In genomic region chr17:45308840-45309239, GRCh38 we compare ENCODE assay signal across 16 cellular contexts. TPM values are rescaled to one million over a fixed set of nuclear protein-coding genes. Genes with fewer than 3 reads are reported as not detected.
DNase-seq lines count a peak whose midpoint lies in the region; ATAC-seq and TF ChIP-seq lines count a peak whose summit lies in the region.
"Had no signal": no experiment of that assay in that cellular context is flagged by ENCODE, and none has a peak within 500 bp of the region (broad histone marks: within the 10 kb centered on the region; RNA-seq: fewer than 3 reads in every experiment).

No MANE protein-coding gene starts in this region.

- H4K91ac ChIP-seq in mesenchymal stem cell (ENCODE audit: low read length), result no peak overlapping the region

- H3K79me1 ChIP-seq in mesenchymal stem cell (replicated peaks; ENCODE audit: low read length, poor library complexity, severe bottlenecking), result no peaks in the 10 kb centered on the region

- intact Hi-C loops in MCF 10A (cut with micrococcal nuclease) (no loop called here), mammary epithelial cell (cut with micrococcal nuclease) (no loop called here), activated B cell treated with CpG ODN at 0.5 μM for 24 hours (cut with micrococcal nuclease) (no loop called here), left colon (cut with DNase I, micrococcal nuclease) (no loop called here)

- in situ Hi-C loops in mammary epithelial cell (cut with MboI; ENCODE audit: low sequenced_read_pairs in 2 of 2), result no loop called here

- no peak overlapping the region for H3K18ac ChIP-seq in mesenchymal stem cell (ENCODE audit: low read depth in 1 of 2, low read length in 2 of 2)

- H3K4me3 ChIP-seq in mammary epithelial cell (replicated peaks in 1 of 3; ENCODE audit: insufficient read depth in 1 of 3, low read depth in 2 of 3, low read length in 3 of 3) (no peak overlapping the region), mesenchymal stem cell (ENCODE audit: insufficient read depth in 1 of 2, low read depth in 1 of 2, low read length in 2 of 2) (no peak overlapping the region), tibial nerve (no peak overlapping the region)
- H3K4me3 ChIP-seq: lung had no signal

- H3K9ac ChIP-seq in mammary epithelial cell (ENCODE audit: insufficient read depth, low read length) (no peak overlapping the region), mesenchymal stem cell (ENCODE audit: low read length) (no peak overlapping the region)

- H3K36me3 Mint-ChIP-seq in MCF 10A (ENCODE audit: insufficient read depth, unreplicated experiment) (peaks cover 29% of the 10 kb centered on the region), activated B cell treated with CpG ODN at 0.5 μM for 24 hours (ENCODE audit: low read depth) (peaks cover 55% of the 10 kb centered on the region)

- no peak overlapping the region for H2BK5ac ChIP-seq in mesenchymal stem cell (ENCODE audit: low read depth, low read length, poor library complexity, severe bottlenecking)

- no peak overlapping the region for H2AFZ ChIP-seq in mammary epithelial cell (ENCODE audit: low read depth, low read length)
- H2AFZ ChIP-seq in mesenchymal stem cell (ENCODE audit: low read depth, low read length), result no peak overlapping the region

- no peak overlapping the region for H3K14ac ChIP-seq in mesenchymal stem cell (ENCODE audit: low read length in 2 of 2)

- CTCF ChIA-PET in MCF 10A (lab: Yijun Ruan, JAX) (interaction anchor here (0.7 to 5.4 kb wide), 4 partner anchors 8 to 479 kb away, joined by 3 to 17 read pairs (median 10); partner anchors contain the start of gene MAP3K14), mammary epithelial cell (lab: Charles Lee; ENCODE audit: low non-redundant PET) (no interaction called here), activated B cell treated with CpG ODN at 0.5 μM for 24 hours (lab: Charles Lee) (interaction anchor here (1.2 to 2.8 kb wide), 4 partner anchors 14 to 90 kb away, joined by 4 to 18 read pairs (median 8); no protein-coding TSS in a partner anchor)

- H3K36me3 ChIP-seq in mammary epithelial cell (ENCODE audit: insufficient read depth, low read length) (peaks cover 12% of the 10 kb centered on the region), mesenchymal stem cell (ENCODE audit: control insufficient read depth in 1 of 2, insufficient read depth in 2 of 2, low read depth in 1 of 2, low read length in 2 of 2) (peaks cover 13 to 27% of the 10 kb centered on the region in 2 experiments), tibial nerve (no peaks in the 10 kb centered on the region)

- H3K27ac Mint-ChIP-seq in MCF 10A (ENCODE audit: low read depth, unreplicated experiment) (peak overlapping the region; percentile 90), activated B cell treated with CpG ODN at 0.5 μM for 24 hours (peak overlapping the region; percentile 100)

- no peak overlapping the region for H2BK12ac ChIP-seq in mesenchymal stem cell (ENCODE audit: low read length in 2 of 2)

- DNase-seq in MCF 10A (ENCODE audit: unreplicated experiment) (no peak), mammary epithelial cell (no peak), activated B cell treated with CpG ODN at 0.5 μM for 24 hours (no peak), mesenchymal stem cell (no peak), tibial nerve (ENCODE audit: low spot score in 2 of 2) (no peak), Ammon's horn (ENCODE audit: low spot score) (no peak), left colon (no peak), NCI-H1436 treated with DMSO at 0.1 percent for 48 hours (lab: John Stamatoyannopoulos, UW) (no peak)
- DNase-seq: Kasumi-1, NCI-H1930, NCI-H774, SIG-M5, WERI-Rb-1 had no signal

- H3K9me3 ChIP-seq in mammary epithelial cell (replicated peaks; ENCODE audit: insufficient read depth, low read length) (no peaks in the 10 kb centered on the region), mesenchymal stem cell (ENCODE audit: control insufficient read depth, low read length) (no peaks in the 10 kb centered on the region), tibial nerve (no peaks in the 10 kb centered on the region)

- WGBS in mammary epithelial cell (ENCODE audit: low coverage, missing lambda C conversion rate), result 100% methylated on average over 5 of the region's 5 CpGs
- 96% methylated on average over 5 of the region's 5 CpGs for WGBS in mesenchymal stem cell
- WGBS in tibial nerve, 2 donors, result 92 to 95% methylated on average over 5 of the region's 5 CpGs

- H2BK15ac ChIP-seq in mesenchymal stem cell (ENCODE audit: low read depth, poor library complexity, severe bottlenecking), result peak overlapping the region; percentile 60

- ATAC-seq in activated B cell treated with CpG ODN at 0.5 μM for 24 hours (ENCODE audit: low read depth) (no peak), left colon (no peak)

- no peak overlapping the region for H2BK120ac ChIP-seq in mesenchymal stem cell (ENCODE audit: low read depth, low read length)

- H3K9me3 Mint-ChIP-seq in MCF 10A (ENCODE audit: unreplicated experiment) (no peaks in the 10 kb centered on the region), activated B cell treated with CpG ODN at 0.5 μM for 24 hours (no peaks in the 10 kb centered on the region)

- H3K27me3 ChIP-seq in mammary epithelial cell (ENCODE audit: insufficient read depth, low read length) (no peaks in the 10 kb centered on the region), mesenchymal stem cell (ENCODE audit: control insufficient read depth in 1 of 2, insufficient read depth in 1 of 2, low read length in 2 of 2) (no peaks in the 10 kb centered on the region), tibial nerve (no peaks in the 10 kb centered on the region)

- BruUV-seq in MCF 10A (replicated peaks; lab: Mats Ljungman, UMichigan) (no TSS peak), mammary epithelial cell (replicated peaks; lab: Mats Ljungman, UMichigan) (no TSS peak)

- dilution Hi-C loops in mammary epithelial cell (cut with HindIII; ENCODE audit: low sequenced_read_pairs), result loop anchor here (5.0 kb wide), 1 partner anchor 78 kb away; no protein-coding TSS in a partner anchor

- H3K27ac ChIP-seq in mammary epithelial cell (ENCODE audit: insufficient read depth, low read depth, low read length) (no peak overlapping the region), mesenchymal stem cell (ENCODE audit: low read length, poor library complexity, severe bottlenecking) (no peak overlapping the region), tibial nerve (peak overlapping the region in 3 of 4 donors; percentile 77 to 93 (median 90))
- H3K27ac ChIP-seq: WERI-Rb-1 had no signal

- H3K27me3 Mint-ChIP-seq in MCF 10A (ENCODE audit: insufficient read depth, unreplicated experiment), result no peaks in the 10 kb centered on the region
- no peaks in the 10 kb centered on the region for H3K27me3 Mint-ChIP-seq in activated B cell treated with CpG ODN at 0.5 μM for 24 hours

- H3K79me2 ChIP-seq in mammary epithelial cell (ENCODE audit: insufficient read depth, low read length), result peaks cover 95% of the 10 kb centered on the region

- no peak overlapping the region for H3K23ac ChIP-seq in mesenchymal stem cell (ENCODE audit: low read length in 2 of 2)

- H3K4me1 ChIP-seq in mammary epithelial cell (ENCODE audit: insufficient read depth, low read length), result peaks cover 44% of the 10 kb centered on the region
- peaks cover 37% of the 10 kb centered on the region for H3K4me1 ChIP-seq in mesenchymal stem cell (ENCODE audit: control insufficient read depth, insufficient read depth, low read depth, low read length)
- H3K4me1 ChIP-seq in tibial nerve, result peaks cover 2 to 86% (median 74%) of the 10 kb centered on the region in 4 donors

- no peak overlapping the region for H3K4me3 Mint-ChIP-seq in MCF 10A (ENCODE audit: unreplicated experiment)
- peak overlapping the region; percentile 32 for H3K4me3 Mint-ChIP-seq in activated B cell treated with CpG ODN at 0.5 μM for 24 hours

- H3K4me2 ChIP-seq in mammary epithelial cell (ENCODE audit: insufficient read depth, low read depth, low read length) (no peak overlapping the region), mesenchymal stem cell (ENCODE audit: low read length, poor library complexity, severe bottlenecking) (no peak overlapping the region)

- TF ChIP-seq EP300 in tibial nerve (IDR thresholded peaks at IDR 0.05), result no peak

- no peak for TF ChIP-seq CTCF in MCF 10A (IDR thresholded peaks at IDR 0.05; ENCODE audit: unreplicated experiment)
- no peak for TF ChIP-seq CTCF in mammary epithelial cell (conservative IDR thresholded peaks at IDR 0.05 in 1 of 2, IDR thresholded peaks at IDR 0.05 in 1 of 2; ENCODE audit: extremely low read depth in 1 of 2, insufficient read depth in 1 of 2, low read depth in 1 of 2, low read length in 2 of 2)
- no peak for TF ChIP-seq CTCF in activated B cell treated with CpG ODN at 0.5 μM for 24 hours (IDR thresholded peaks at IDR 0.05)
- TF ChIP-seq CTCF in tibial nerve (IDR thresholded peaks at IDR 0.05), result no peak

- no peak overlapping the region for H2AK5ac ChIP-seq in mesenchymal stem cell (ENCODE audit: low read length, severe bottlenecking)

- peaks cover 31% of the 10 kb centered on the region for H3K4me1 Mint-ChIP-seq in MCF 10A (ENCODE audit: insufficient read depth, unreplicated experiment)
- peaks cover 92% of the 10 kb centered on the region for H3K4me1 Mint-ChIP-seq in activated B cell treated with CpG ODN at 0.5 μM for 24 hours

- H3K4ac ChIP-seq in mesenchymal stem cell (ENCODE audit: low read depth in 1 of 2, low read length in 2 of 2), result no peak overlapping the region

- H4K8ac ChIP-seq in mesenchymal stem cell (ENCODE audit: low read length), result no peak overlapping the region

- TF ChIP-seq POLR2A in tibial nerve (IDR thresholded peaks at IDR 0.05), result no peak

- POLR2A ChIA-PET in MCF 10A (lab: Yijun Ruan, JAX), result interaction anchor here (1.3 to 12.9 kb wide), 4 partner anchors 9 to 75 kb away, joined by 4 to 404 read pairs (median 68); partner anchors contain the start of gene MAP3K14
- POLR2A ChIA-PET in activated B cell treated with CpG ODN at 0.5 μM for 24 hours (lab: Charles Lee), result interaction anchor here (1.2 to 12.5 kb wide), 6 partner anchors 5 to 86 kb away, joined by 4 to 436 read pairs (median 31); partner anchors contain the start of gene MAP3K14

- peaks cover 2% of the 10 kb centered on the region for H4K20me1 ChIP-seq in mammary epithelial cell (ENCODE audit: insufficient read depth, low read length)

RNA-seq across cellular contexts. Expression of gene MAP3K14, which starts 8.0 kb away (rescaled TPM):
- 5.3 and 9.2 TPM in 2 replicates for total RNA-seq in MCF 10A (2022)
- total RNA-seq in mammary epithelial cell, result 10 to 100 TPM in 1 of 2 donors, 1 to 10 TPM in 1; 5.2 to 11.6 TPM
- 9.3 TPM for polyA plus RNA-seq in mammary epithelial cell
- 9.1 TPM for polyA minus RNA-seq in mammary epithelial cell
- 81.2 and 88.6 TPM in 2 replicates for total RNA-seq in activated B cell treated with CpG ODN at 0.5 μM for 24 hours
- polyA plus RNA-seq in mesenchymal stem cell (2013, experiment 1 of 2), result 1.1 TPM
- polyA plus RNA-seq in mesenchymal stem cell (2013, experiment 2 of 2), result 1.4 TPM
- total RNA-seq in tibial nerve, result 10 to 100 TPM in 3 of 4 donors, 1 to 10 TPM in 1; 9.6 to 15.6 (median 13.3) TPM
- total RNA-seq in left colon, result 10 to 100 TPM; 13.0 to 13.3 TPM

RNA-seq across cellular contexts. Expression of gene SPATA32, which starts 46.9 kb away (rescaled TPM):
- total RNA-seq in MCF 10A (2022) (not detected in 2 replicates), mammary epithelial cell (under 1 TPM in 1 of 2 donors, not detected in 1; 0.21 TPM), activated B cell treated with CpG ODN at 0.5 μM for 24 hours (0.27 and 0.39 TPM in 2 replicates), tibial nerve (not detected), left colon (not detected)
- not detected for polyA plus RNA-seq in mammary epithelial cell
- not detected for polyA minus RNA-seq in mammary epithelial cell
- polyA plus RNA-seq in mesenchymal stem cell (2013, experiment 1 of 2), result not detected
- not detected for polyA plus RNA-seq in mesenchymal stem cell (2013, experiment 2 of 2)
- total RNA-seq: cerebellum, osteocyte had no signal

Comparison
In these comparisons a context has a peak if more than half of its experiments do, and no peak if none do; other contexts are left out.
1. H3K27ac ChIP-seq: peak in tibial nerve (3 of 4); none in mammary epithelial cell (single experiment) and mesenchymal stem cell (single experiment).